In the genomic region with DNA sequence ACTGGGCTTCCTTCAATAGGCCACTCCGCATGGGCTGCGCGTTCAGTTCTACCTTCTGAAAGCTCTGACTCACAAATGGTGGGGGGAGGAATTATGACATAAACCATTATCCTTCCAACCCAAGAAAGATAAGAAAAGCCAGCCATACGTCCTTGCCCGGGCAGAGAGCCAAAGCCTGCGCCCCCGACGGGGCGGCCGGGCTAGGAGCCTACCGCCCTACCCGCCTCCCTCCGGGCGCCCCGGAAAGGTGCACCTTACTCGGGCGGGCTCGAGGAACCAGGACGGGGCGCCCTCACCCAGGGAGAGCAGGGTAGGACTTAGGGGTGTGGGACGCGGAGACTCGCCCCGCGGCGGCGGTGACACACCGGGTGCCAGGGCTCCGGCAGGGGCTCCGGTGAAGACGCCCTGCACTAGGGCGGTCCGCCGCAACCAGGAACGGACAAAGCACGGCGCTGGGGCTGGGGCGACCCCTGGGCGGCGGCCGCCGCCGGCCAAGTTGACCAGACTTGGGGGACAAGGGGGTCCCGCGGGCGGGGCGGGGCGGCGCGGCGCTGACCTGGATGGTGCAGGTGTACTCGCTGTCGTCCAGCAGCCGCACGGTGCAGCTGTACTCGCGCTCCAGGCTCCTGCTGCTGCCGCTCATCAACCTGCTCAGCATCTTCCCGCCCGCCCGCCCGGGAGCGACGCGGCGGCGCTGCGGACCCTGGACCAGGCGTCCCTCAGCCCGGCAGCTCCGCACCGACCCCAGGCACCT, we compare ENCODE assay signal across 1 cellular context.
TF ChIP-seq lines count a peak whose summit lies in the region.

No MANE protein-coding gene starts in this region.

TF ChIP-seq in HEK293, 187 proteins besides CTCF, POLR2A, EP300 and RAD21 (continued from another document and continues in another):
- TF ChIP-seq, protein P1, sequence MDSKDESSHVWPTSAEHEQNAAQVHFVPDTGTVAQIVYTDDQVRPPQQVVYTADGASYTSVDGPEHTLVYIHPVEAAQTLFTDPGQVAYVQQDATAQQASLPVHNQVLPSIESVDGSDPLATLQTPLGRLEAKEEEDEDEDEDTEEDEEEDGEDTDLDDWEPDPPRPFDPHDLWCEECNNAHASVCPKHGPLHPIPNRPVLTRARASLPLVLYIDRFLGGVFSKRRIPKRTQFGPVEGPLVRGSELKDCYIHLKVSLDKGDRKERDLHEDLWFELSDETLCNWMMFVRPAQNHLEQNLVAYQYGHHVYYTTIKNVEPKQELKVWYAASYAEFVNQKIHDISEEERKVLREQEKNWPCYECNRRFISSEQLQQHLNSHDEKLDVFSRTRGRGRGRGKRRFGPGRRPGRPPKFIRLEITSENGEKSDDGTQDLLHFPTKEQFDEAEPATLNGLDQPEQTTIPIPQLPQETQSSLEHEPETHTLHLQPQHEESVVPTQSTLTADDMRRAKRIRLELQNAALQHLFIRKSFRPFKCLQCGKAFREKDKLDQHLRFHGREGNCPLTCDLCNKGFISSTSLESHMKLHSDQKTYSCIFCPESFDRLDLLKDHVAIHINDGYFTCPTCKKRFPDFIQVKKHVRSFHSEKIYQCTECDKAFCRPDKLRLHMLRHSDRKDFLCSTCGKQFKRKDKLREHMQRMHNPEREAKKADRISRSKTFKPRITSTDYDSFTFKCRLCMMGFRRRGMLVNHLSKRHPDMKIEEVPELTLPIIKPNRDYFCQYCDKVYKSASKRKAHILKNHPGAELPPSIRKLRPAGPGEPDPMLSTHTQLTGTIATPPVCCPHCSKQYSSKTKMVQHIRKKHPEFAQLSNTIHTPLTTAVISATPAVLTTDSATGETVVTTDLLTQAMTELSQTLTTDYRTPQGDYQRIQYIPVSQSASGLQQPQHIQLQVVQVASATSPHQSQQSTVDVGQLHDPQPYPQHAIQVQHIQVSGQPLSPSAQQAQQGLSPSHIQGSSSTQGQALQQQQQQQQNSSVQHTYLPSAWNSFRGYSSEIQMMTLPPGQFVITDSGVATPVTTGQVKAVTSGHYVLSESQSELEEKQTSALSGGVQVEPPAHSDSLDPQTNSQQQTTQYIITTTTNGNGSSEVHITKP (tag by site-specific recombination; IDR thresholded peaks at IDR 0.05), result peak; percentile 34; the same call in 1 of the 2 replicates
- TF ChIP-seq ZNF548 (tag by site-specific recombination; IDR thresholded peaks at IDR 0.05), result no peak
- no peak for TF ChIP-seq ELK4 (IDR thresholded peaks at IDR 0.05; ENCODE audit: borderline replicate concordance, low read depth, low read length)
- TF ChIP-seq ZNF544 (tag by site-specific recombination; IDR thresholded peaks at IDR 0.05), result no peak
- TF ChIP-seq YY2 (tag by site-specific recombination; IDR thresholded peaks at IDR 0.05), result no peak
- TF ChIP-seq, protein P2, sequence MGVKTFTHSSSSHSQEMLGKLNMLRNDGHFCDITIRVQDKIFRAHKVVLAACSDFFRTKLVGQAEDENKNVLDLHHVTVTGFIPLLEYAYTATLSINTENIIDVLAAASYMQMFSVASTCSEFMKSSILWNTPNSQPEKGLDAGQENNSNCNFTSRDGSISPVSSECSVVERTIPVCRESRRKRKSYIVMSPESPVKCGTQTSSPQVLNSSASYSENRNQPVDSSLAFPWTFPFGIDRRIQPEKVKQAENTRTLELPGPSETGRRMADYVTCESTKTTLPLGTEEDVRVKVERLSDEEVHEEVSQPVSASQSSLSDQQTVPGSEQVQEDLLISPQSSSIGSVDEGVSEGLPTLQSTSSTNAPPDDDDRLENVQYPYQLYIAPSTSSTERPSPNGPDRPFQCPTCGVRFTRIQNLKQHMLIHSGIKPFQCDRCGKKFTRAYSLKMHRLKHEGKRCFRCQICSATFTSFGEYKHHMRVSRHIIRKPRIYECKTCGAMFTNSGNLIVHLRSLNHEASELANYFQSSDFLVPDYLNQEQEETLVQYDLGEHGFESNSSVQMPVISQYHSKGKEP (tag by site-specific recombination; IDR thresholded peaks at IDR 0.05), result no peak
- TF ChIP-seq ZSCAN30 (tag by site-specific recombination; IDR thresholded peaks at IDR 0.05), result peak; percentile 72
- no peak for TF ChIP-seq MYNN (tag by site-specific recombination; IDR thresholded peaks at IDR 0.05; ENCODE audit: borderline replicate concordance)
- no peak for TF ChIP-seq ZNF549 (tag by site-specific recombination; IDR thresholded peaks at IDR 0.05)
- peak; percentile 72 for TF ChIP-seq ZNF561 (tag by site-specific recombination; IDR thresholded peaks at IDR 0.05; ENCODE audit: borderline replicate concordance)
- no peak for TF ChIP-seq ZNF37A (tag by site-specific recombination; IDR thresholded peaks at IDR 0.05)
- TF ChIP-seq SETDB1 (IDR thresholded peaks at IDR 0.05; ENCODE audit: insufficient read length, low read length), result no peak
- TF ChIP-seq ZNF704 (tag by site-specific recombination; IDR thresholded peaks at IDR 0.05), result no peak
- peak; percentile 27; the same call in 1 of the 2 replicates for TF ChIP-seq GLIS1 (tag by site-specific recombination; IDR thresholded peaks at IDR 0.05)
- TF ChIP-seq PRDM1 (tag by site-specific recombination; IDR thresholded peaks at IDR 0.05), result no peak
- no peak for TF ChIP-seq ZNF837 (tag by site-specific recombination; IDR thresholded peaks at IDR 0.05)
- no peak for TF ChIP-seq ZNF530 (tag by site-specific recombination; IDR thresholded peaks at IDR 0.05; ENCODE audit: low read depth)
- TF ChIP-seq ZBTB20 (tag by site-specific recombination; IDR thresholded peaks at IDR 0.05), result peak; percentile 86
- TF ChIP-seq ZNF16 (tag by site-specific recombination; IDR thresholded peaks at IDR 0.05; ENCODE audit: low read depth), result no peak
- no peak for TF ChIP-seq ZBTB49 (tag by site-specific recombination; IDR thresholded peaks at IDR 0.05; ENCODE audit: low read depth)
- peak; percentile 71 for TF ChIP-seq ZNF341 (tag by site-specific recombination; IDR thresholded peaks at IDR 0.05; ENCODE audit: low read depth)
- peak; percentile 14; the same call in 1 of the 2 replicates for TF ChIP-seq ZNF76 (tag by site-specific recombination; IDR thresholded peaks at IDR 0.05; ENCODE audit: borderline replicate concordance, low read depth)
- TF ChIP-seq HOXD13 (CRISPR knock-in tag; IDR thresholded peaks at IDR 0.05; ENCODE audit: borderline replicate concordance), result no peak
- no peak for TF ChIP-seq ZBTB17 (tag by site-specific recombination; IDR thresholded peaks at IDR 0.05)
- TF ChIP-seq, protein P3, sequence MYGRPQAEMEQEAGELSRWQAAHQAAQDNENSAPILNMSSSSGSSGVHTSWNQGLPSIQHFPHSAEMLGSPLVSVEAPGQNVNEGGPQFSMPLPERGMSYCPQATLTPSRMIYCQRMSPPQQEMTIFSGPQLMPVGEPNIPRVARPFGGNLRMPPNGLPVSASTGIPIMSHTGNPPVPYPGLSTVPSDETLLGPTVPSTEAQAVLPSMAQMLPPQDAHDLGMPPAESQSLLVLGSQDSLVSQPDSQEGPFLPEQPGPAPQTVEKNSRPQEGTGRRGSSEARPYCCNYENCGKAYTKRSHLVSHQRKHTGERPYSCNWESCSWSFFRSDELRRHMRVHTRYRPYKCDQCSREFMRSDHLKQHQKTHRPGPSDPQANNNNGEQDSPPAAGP (tag by site-specific recombination; IDR thresholded peaks at IDR 0.05), result no peak
- TF ChIP-seq ZNF335 (tag by site-specific recombination; conservative IDR thresholded peaks at IDR 0.05), result 0 out of 2 replicates have a peak, but pooled peaks have one; percentile 36
- TF ChIP-seq ZNF529 (tag by site-specific recombination; IDR thresholded peaks at IDR 0.05; ENCODE audit: insufficient replicate concordance), result no peak
- TF ChIP-seq OVOL3 (tag by site-specific recombination; IDR thresholded peaks at IDR 0.05), result no peak
- no peak for TF ChIP-seq ZNF148 (tag by site-specific recombination; IDR thresholded peaks at IDR 0.05; ENCODE audit: borderline replicate concordance)
- TF ChIP-seq ZNF558 (tag by site-specific recombination; IDR thresholded peaks at IDR 0.05), result no peak
- TF ChIP-seq ZFP37 (tag by site-specific recombination; IDR thresholded peaks at IDR 0.05), result no peak
- no peak for TF ChIP-seq ZNF23 (tag by site-specific recombination; IDR thresholded peaks at IDR 0.05; ENCODE audit: borderline replicate concordance)
- TF ChIP-seq ZNF521 (tag by site-specific recombination; IDR thresholded peaks at IDR 0.05), result no peak
- TF ChIP-seq TCF7L2 (IDR thresholded peaks at IDR 0.05; ENCODE audit: borderline replicate concordance, low read depth, low read length), result no peak
- no peak for TF ChIP-seq ZNF391 (tag by site-specific recombination; IDR thresholded peaks at IDR 0.05; ENCODE audit: borderline replicate concordance, low read depth)
- TF ChIP-seq MEIS1 (CRISPR knock-in tag; IDR thresholded peaks at IDR 0.05; ENCODE audit: borderline replicate concordance), result no peak
- TF ChIP-seq, protein P4, sequence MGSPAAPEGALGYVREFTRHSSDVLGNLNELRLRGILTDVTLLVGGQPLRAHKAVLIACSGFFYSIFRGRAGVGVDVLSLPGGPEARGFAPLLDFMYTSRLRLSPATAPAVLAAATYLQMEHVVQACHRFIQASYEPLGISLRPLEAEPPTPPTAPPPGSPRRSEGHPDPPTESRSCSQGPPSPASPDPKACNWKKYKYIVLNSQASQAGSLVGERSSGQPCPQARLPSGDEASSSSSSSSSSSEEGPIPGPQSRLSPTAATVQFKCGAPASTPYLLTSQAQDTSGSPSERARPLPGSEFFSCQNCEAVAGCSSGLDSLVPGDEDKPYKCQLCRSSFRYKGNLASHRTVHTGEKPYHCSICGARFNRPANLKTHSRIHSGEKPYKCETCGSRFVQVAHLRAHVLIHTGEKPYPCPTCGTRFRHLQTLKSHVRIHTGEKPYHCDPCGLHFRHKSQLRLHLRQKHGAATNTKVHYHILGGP (tag by site-specific recombination; IDR thresholded peaks at IDR 0.05), result no peak
- peak; percentile 87 for TF ChIP-seq ZBTB48 (tag by site-specific recombination; IDR thresholded peaks at IDR 0.05)
- no peak for TF ChIP-seq ZNF350 (tag by site-specific recombination; IDR thresholded peaks at IDR 0.05)
- no peak for TF ChIP-seq ZNF138 (tag by site-specific recombination; IDR thresholded peaks at IDR 0.05; ENCODE audit: borderline replicate concordance)
- peak; percentile 67 for TF ChIP-seq ZBTB21 (tag by site-specific recombination; IDR thresholded peaks at IDR 0.05)
- no peak; the same call in 1 of the 2 replicates for TF ChIP-seq ZNF10 (tag by site-specific recombination; IDR thresholded peaks at IDR 0.05)
- no peak for TF ChIP-seq ZNF302 (tag by site-specific recombination; IDR thresholded peaks at IDR 0.05; ENCODE audit: low read depth)
- TF ChIP-seq SP2 (tag by site-specific recombination; IDR thresholded peaks at IDR 0.05), result peak; percentile 64
